ENCODE assay signal across 9 cellular contexts in genomic region chr6:142551145-142551811, GRCh38.
A peak's percentile ranks its signal among the peaks of the same experiment; 100 is the strongest.
DNase-seq lines count a peak whose midpoint lies in the region; ATAC-seq, FAIRE-seq and TF ChIP-seq lines count a peak whose summit lies in the region.
"Had no signal": no experiment of that assay in that cellular context is flagged by ENCODE, and none has a peak within 500 bp of the region (broad histone marks: within the 10 kb centered on the region; RNA-seq: fewer than 3 reads in every experiment).

No MANE protein-coding gene starts in this region.

- no peaks in the 10 kb centered on the region for H3K36me3 Mint-ChIP-seq in activated CD4-positive, alpha-beta memory T cell treated with anti-CD3 and anti-CD28 coated beads for 36 hours
- H3K36me3 Mint-ChIP-seq in activated CD4-positive, alpha-beta memory T cell treated with anti-CD3 and anti-CD28 coated beads, Interleukin-2, amount 10 ng/mL, durations not matched to agents 7 days and 5 days (ENCODE audit: low read depth): no peaks in the 10 kb centered on the region

- peaks cover 9% of the 10 kb centered on the region for H3K4me1 Mint-ChIP-seq in activated CD4-positive, alpha-beta memory T cell treated with anti-CD3 and anti-CD28 coated beads for 36 hours (ENCODE audit: low read depth)
- peaks cover 5% of the 10 kb centered on the region for H3K4me1 Mint-ChIP-seq in activated CD4-positive, alpha-beta memory T cell treated with anti-CD3 and anti-CD28 coated beads, Interleukin-2, amount 10 ng/mL, durations not matched to agents 7 days and 5 days

- 74% methylated on average over 4 to 9 of the region's 9 CpGs for WGBS in tibial nerve, 2 donors

- H3K79me2 ChIP-seq in keratinocyte (ENCODE audit: control insufficient read depth, insufficient read depth, low read length): no peaks in the 10 kb centered on the region

- peak; percentile 55 for DNase-seq in activated CD4-positive, alpha-beta memory T cell treated with anti-CD3 and anti-CD28 coated beads for 36 hours
- DNase-seq in activated CD4-positive, alpha-beta memory T cell treated with anti-CD3 and anti-CD28 coated beads, Interleukin-2, amount 10 ng/mL, durations not matched to agents 7 days and 5 days: no peak
- DNase-seq in activated T-cell treated with anti-CD3 and anti-CD28 coated beads for 4 hours: peak; percentile 23
- DNase-seq in keratinocyte (ENCODE audit: low read depth, low spot score): peak; percentile 35
- DNase-seq in urothelium cell line (ENCODE audit: low spot score): peak; percentile 72
- DNase-seq in tibial nerve (ENCODE audit: low spot score in 2 of 2): no peak

- TF ChIP-seq CTCF in keratinocyte (optimal IDR thresholded peaks at IDR 0.05 in 1 of 3, IDR thresholded peaks at IDR 0.05 in 1 of 3, conservative IDR thresholded peaks at IDR 0.05 in 1 of 3; ENCODE audit: extremely low read depth in 1 of 3, insufficient read depth in 2 of 3, low read length in 3 of 3) (peak; percentile 25 to 35 (median 30)), tibial nerve (IDR thresholded peaks at IDR 0.05) (no peak)

- H3K9me3 ChIP-seq in keratinocyte (ENCODE audit: control insufficient read depth, low read depth, low read length) (no peaks in the 10 kb centered on the region), tibial nerve (no peaks in the 10 kb centered on the region)
- H3K9me3 ChIP-seq: BLaER1 treated with 17β-estradiol and CSF1 and Interleukin-3, amounts not matched to agents 10 nM and 100 nM had no signal

- CTCF ChIA-PET in activated CD4-positive, alpha-beta memory T cell treated with anti-CD3 and anti-CD28 coated beads for 36 hours (lab: Charles Lee): interaction anchor here (0.7 to 2.2 kb wide), 3 partner anchors 16 to 52 kb away, joined by 3 to 16 read pairs (median 4); no protein-coding TSS in a partner anchor
- CTCF ChIA-PET in activated CD4-positive, alpha-beta memory T cell treated with anti-CD3 and anti-CD28 coated beads, Interleukin-2, amount 10 ng/mL, durations not matched to agents 7 days and 5 days (lab: Charles Lee): interaction anchor here (1.3 to 1.6 kb wide), 2 partner anchors 19 to 76 kb away, joined by 3 to 4 read pairs; no protein-coding TSS in a partner anchor

- intact Hi-C loops in activated CD4-positive, alpha-beta memory T cell treated with anti-CD3 and anti-CD28 coated beads for 36 hours (cut with micrococcal nuclease): no loop called here

- ATAC-seq in GM21390 (IDR thresholded peaks at IDR 0.05; ENCODE audit: unreplicated experiment): no peak
- ATAC-seq in HG03108 (IDR thresholded peaks at IDR 0.05; ENCODE audit: unreplicated experiment): no peak

- peaks cover 15% of the 10 kb centered on the region for H3K4me1 ChIP-seq in keratinocyte (ENCODE audit: control insufficient read depth, extremely low read depth, insufficient read depth, low read length)
- H3K4me1 ChIP-seq in tibial nerve: no peaks in the 10 kb centered on the region
- H3K4me1 ChIP-seq: BLaER1 treated with 17β-estradiol and CSF1 and Interleukin-3, amounts not matched to agents 10 nM and 100 nM had no signal

- H2AFZ ChIP-seq in keratinocyte (ENCODE audit: control insufficient read depth, low read length): peak overlapping the region; percentile 66

- H3K36me3 ChIP-seq in keratinocyte (ENCODE audit: control insufficient read depth in 2 of 2, extremely low read depth in 1 of 2, insufficient read depth in 2 of 2, low read length in 2 of 2): no peaks in the 10 kb centered on the region
- H3K36me3 ChIP-seq in tibial nerve: no peaks in the 10 kb centered on the region
- H3K36me3 ChIP-seq: BLaER1 treated with 17β-estradiol and CSF1 and Interleukin-3, amounts not matched to agents 10 nM and 100 nM had no signal

- H3K27me3 ChIP-seq in keratinocyte (ENCODE audit: control insufficient read depth, extremely low read depth, insufficient read depth, low read length) (no peaks in the 10 kb centered on the region), tibial nerve (no peaks in the 10 kb centered on the region)
- H3K27me3 ChIP-seq: BLaER1 treated with 17β-estradiol and CSF1 and Interleukin-3, amounts not matched to agents 10 nM and 100 nM had no signal

- no peaks in the 10 kb centered on the region for H3K9me1 ChIP-seq in keratinocyte (ENCODE audit: control insufficient read depth, extremely low read depth, insufficient read depth, low read length)

- H3K9me3 Mint-ChIP-seq in activated CD4-positive, alpha-beta memory T cell treated with anti-CD3 and anti-CD28 coated beads for 36 hours: no peaks in the 10 kb centered on the region
- peaks cover 3% of the 10 kb centered on the region for H3K9me3 Mint-ChIP-seq in activated CD4-positive, alpha-beta memory T cell treated with anti-CD3 and anti-CD28 coated beads, Interleukin-2, amount 10 ng/mL, durations not matched to agents 7 days and 5 days

- peak; percentile 92 for FAIRE-seq in keratinocyte (lab: Jason Lieb, UNC)
- peak; percentile 86 for FAIRE-seq in urothelium cell line (lab: Jason Lieb, UNC)

- peak overlapping the region; percentile 79 for H3K4me2 ChIP-seq in keratinocyte (ENCODE audit: control insufficient read depth, extremely low read depth, insufficient read depth, low read depth, low read length)
- H3K4me2 ChIP-seq: BLaER1 treated with 17β-estradiol and CSF1 and Interleukin-3, amounts not matched to agents 10 nM and 100 nM had no signal

- TF ChIP-seq EP300 in tibial nerve (IDR thresholded peaks at IDR 0.05): no peak

- H3K4me3 Mint-ChIP-seq in activated CD4-positive, alpha-beta memory T cell treated with anti-CD3 and anti-CD28 coated beads for 36 hours: no peak overlapping the region
- H3K4me3 Mint-ChIP-seq in activated CD4-positive, alpha-beta memory T cell treated with anti-CD3 and anti-CD28 coated beads, Interleukin-2, amount 10 ng/mL, durations not matched to agents 7 days and 5 days: no peak overlapping the region

- no peaks in the 10 kb centered on the region for H4K20me1 ChIP-seq in keratinocyte (ENCODE audit: control insufficient read depth, extremely low read depth, insufficient read depth, low read length)
- H4K20me1 ChIP-seq: BLaER1 treated with 17β-estradiol and CSF1 and Interleukin-3, amounts not matched to agents 10 nM and 100 nM had no signal

- peak overlapping the region; percentile 2 for H3K27ac ChIP-seq in keratinocyte (ENCODE audit: control insufficient read depth, insufficient read depth, low read length)
- H3K27ac ChIP-seq in tibial nerve: no peak overlapping the region
- H3K27ac ChIP-seq: BLaER1 treated with 17β-estradiol and CSF1 and Interleukin-3, amounts not matched to agents 10 nM and 100 nM had no signal

- no peak for TF ChIP-seq POLR2A in tibial nerve (IDR thresholded peaks at IDR 0.05)

- peaks cover 3% of the 10 kb centered on the region for H3K27me3 Mint-ChIP-seq in activated CD4-positive, alpha-beta memory T cell treated with anti-CD3 and anti-CD28 coated beads for 36 hours
- H3K27me3 Mint-ChIP-seq in activated CD4-positive, alpha-beta memory T cell treated with anti-CD3 and anti-CD28 coated beads, Interleukin-2, amount 10 ng/mL, durations not matched to agents 7 days and 5 days: peaks cover 2% of the 10 kb centered on the region

- POLR2A ChIA-PET in activated CD4-positive, alpha-beta memory T cell treated with anti-CD3 and anti-CD28 coated beads for 36 hours (lab: Charles Lee): interaction anchor here (1.1 kb wide), 1 partner anchor 513 kb away, joined by 3 read pairs; no protein-coding TSS in a partner anchor
- POLR2A ChIA-PET in activated CD4-positive, alpha-beta memory T cell treated with anti-CD3 and anti-CD28 coated beads, Interleukin-2, amount 10 ng/mL, durations not matched to agents 7 days and 5 days (lab: Charles Lee): no interaction called here

- dilution Hi-C loops in keratinocyte (cut with MboI; ENCODE audit: extremely low pct_ligation_motif_present, low sequenced_read_pairs): no loop called here

- peak overlapping the region; percentile 24 for H3K9ac ChIP-seq in keratinocyte (ENCODE audit: control insufficient read depth, extremely low read depth, insufficient read depth, low read length)
- H3K9ac ChIP-seq: BLaER1 treated with 17β-estradiol and CSF1 and Interleukin-3, amounts not matched to agents 10 nM and 100 nM had no signal

- H3K27ac Mint-ChIP-seq in activated CD4-positive, alpha-beta memory T cell treated with anti-CD3 and anti-CD28 coated beads for 36 hours: no peak overlapping the region
- H3K27ac Mint-ChIP-seq in activated CD4-positive, alpha-beta memory T cell treated with anti-CD3 and anti-CD28 coated beads, Interleukin-2, amount 10 ng/mL, durations not matched to agents 7 days and 5 days: no peak overlapping the region

- peak overlapping the region in 2 of 3 experiments; percentile 11 to 18 for H3K4me3 ChIP-seq in keratinocyte (ENCODE audit: control insufficient read depth in 2 of 3, extremely low read depth in 1 of 3, insufficient read depth in 2 of 3, low read depth in 1 of 3, low read length in 3 of 3)
- H3K4me3 ChIP-seq in tibial nerve: no peak overlapping the region
- H3K4me3 ChIP-seq: BLaER1 treated with 17β-estradiol and CSF1 and Interleukin-3, amounts not matched to agents 10 nM and 100 nM had no signal

Comparison
In these comparisons a context has a peak if more than half of its experiments do, and no peak if none do; other contexts are left out.
1. DNase-seq: peak in activated CD4-positive, alpha-beta memory T cell treated with anti-CD3 and anti-CD28 coated beads for 36 hours (single experiment), activated T-cell treated with anti-CD3 and anti-CD28 coated beads for 4 hours (single experiment), keratinocyte (single experiment) and urothelium cell line (single experiment); none in activated CD4-positive, alpha-beta memory T cell treated with anti-CD3 and anti-CD28 coated beads, Interleukin-2, amount 10 ng/mL, durations not matched to agents 7 days and 5 days (single experiment) and tibial nerve (0 of 2).
2. H3K4me3 ChIP-seq: peak in keratinocyte (2 of 3); none in tibial nerve (0 of 4).
3. CTCF ChIP-seq: peak in keratinocyte (3 of 3); none in tibial nerve (0 of 5).